Comparison of ENCODE assay signal across 8 cellular contexts in genomic region chr20:28602401-28603217, GRCh38.
A peak's percentile ranks its signal among the peaks of the same experiment; 100 is the strongest.
DNase-seq lines count a peak whose midpoint lies in the region; ATAC-seq, FAIRE-seq and TF ChIP-seq lines count a peak whose summit lies in the region.
"Not testable (repeated sequence)": the region's sequence is repeated elsewhere in the genome, so short reads cannot be mapped to it uniquely, and the experiment has no call there.

No MANE protein-coding gene starts in this region.

- peak overlapping the region; percentile 89 for H3K4me3 ChIP-seq in astrocyte (ENCODE audit: insufficient read depth, low read depth, low read length)
- H3K4me3 ChIP-seq in neuronal stem cell (ENCODE audit: low read length in 2 of 2): peak overlapping the region in 1 of 2 donors; percentile 87

- H3K4me2 ChIP-seq in astrocyte (ENCODE audit: low read length) (peak overlapping the region; percentile 83), neuronal stem cell (ENCODE audit: insufficient read depth, low read length, poor library complexity, severe bottlenecking) (peak overlapping the region; percentile 45)

- H2AFZ ChIP-seq in astrocyte (ENCODE audit: low read depth, low read length): peak overlapping the region; percentile 87
- not testable (repeated sequence) for H2AFZ ChIP-seq in neuronal stem cell (ENCODE audit: low read length)

- H2AK5ac ChIP-seq in neuronal stem cell (ENCODE audit: low read depth, low read length): not testable (repeated sequence)

- not testable (repeated sequence) for H3K9me3 Mint-ChIP-seq in astrocyte (ENCODE audit: unreplicated experiment); glutamatergic neuron (ENCODE audit: unreplicated experiment)

- H3K27ac Mint-ChIP-seq in astrocyte (ENCODE audit: unreplicated experiment): peak overlapping the region; percentile 72
- peak overlapping the region; percentile 80 for H3K27ac Mint-ChIP-seq in glutamatergic neuron (ENCODE audit: unreplicated experiment)

- not testable (repeated sequence) for H2BK12ac ChIP-seq in neuronal stem cell (ENCODE audit: low read length)

- peak; percentile 99 for ATAC-seq in HG03432 (IDR thresholded peaks at IDR 0.05; ENCODE audit: unreplicated experiment)

- not testable (repeated sequence) for H3K27me3 ChIP-seq in astrocyte (ENCODE audit: insufficient read depth, low read length); neuronal stem cell (ENCODE audit: control insufficient read depth in 3 of 3, insufficient read depth in 3 of 3, low read depth in 1 of 3, low read length in 3 of 3)

- FAIRE-seq in astrocyte (lab: Jason Lieb, UNC): not testable (repeated sequence)

- WGBS in neuronal stem cell (ENCODE audit: extremely low coverage in 2 of 2, insufficient read length in 2 of 2, insufficient replicate concordance in 1 of 2), 2 donors: no CpG with 5 or more reads among the region's 71 CpGs

- not testable (repeated sequence) for H3K4me1 ChIP-seq in astrocyte (ENCODE audit: insufficient read depth, low read length); neuronal stem cell (ENCODE audit: control insufficient read depth in 2 of 2, insufficient read depth in 1 of 2, low read depth in 1 of 2, low read length in 2 of 2)

- not testable (repeated sequence) for H2BK120ac ChIP-seq in neuronal stem cell (ENCODE audit: low read depth, low read length)

- H2BK15ac ChIP-seq in neuronal stem cell (ENCODE audit: low read length): not testable (repeated sequence)

- H3K23ac ChIP-seq in neuronal stem cell (ENCODE audit: low read depth, low read length, poor library complexity): not testable (repeated sequence)

- not testable (repeated sequence) for H3K4ac ChIP-seq in neuronal stem cell (ENCODE audit: low read length)

- not testable (repeated sequence) for H3K4me1 Mint-ChIP-seq in astrocyte (ENCODE audit: low read depth, unreplicated experiment); glutamatergic neuron (ENCODE audit: low read depth, unreplicated experiment)

- DNase-seq in Caki2 (ENCODE audit: low read depth) (peak; percentile 95), GM20000 (ENCODE audit: low spot score) (peak; percentile 84), T-helper 9 cell (peak; percentile 43), astrocyte (ENCODE audit: low read depth) (peak; percentile 82), glutamatergic neuron (peak; percentile 85), neuronal stem cell (ENCODE audit: low spot score) (peak; percentile 43)
- DNase-seq in stimulated activated CD8-positive, alpha-beta memory T cell treated with anti-CD3 and anti-CD28 coated beads, Interleukin-7, amount 100 ng/mL, for 1 hour (ENCODE audit: low read depth in 2 of 2): peak; percentile 54 to 66

- H3K9me3 ChIP-seq in astrocyte (ENCODE audit: insufficient read depth, low read depth, low read length); neuronal stem cell (replicated peaks in 1 of 2; ENCODE audit: control insufficient read depth in 2 of 2, insufficient read depth in 1 of 2, low read depth in 1 of 2, low read length in 2 of 2): not testable (repeated sequence)

- not testable (repeated sequence) for H4K91ac ChIP-seq in neuronal stem cell (ENCODE audit: low read depth, low read length, poor library complexity)

- H3K18ac ChIP-seq in neuronal stem cell (ENCODE audit: low read length): peak overlapping the region; percentile 80

- TF ChIP-seq CTCF in GM20000 (IDR thresholded peaks at IDR 0.05; ENCODE audit: extremely low read depth, missing control alignments) (peak; percentile 60), astrocyte (IDR thresholded peaks at IDR 0.05; ENCODE audit: insufficient read depth, low read depth, low read length) (peak; percentile 42), glutamatergic neuron (IDR thresholded peaks at IDR 0.05; ENCODE audit: partially characterized antibody, unreplicated experiment) (peak; percentile 16)

- H3K36me3 Mint-ChIP-seq in astrocyte (ENCODE audit: low read depth, unreplicated experiment); glutamatergic neuron (ENCODE audit: unreplicated experiment): not testable (repeated sequence)

- H3K14ac ChIP-seq in neuronal stem cell (ENCODE audit: low read length): peak overlapping the region; percentile 38

- not testable (repeated sequence) for H4K20me1 ChIP-seq in astrocyte (ENCODE audit: insufficient read depth, low read length)

- not testable (repeated sequence) for H3K36me3 ChIP-seq in astrocyte (ENCODE audit: insufficient read depth, low read length); neuronal stem cell (replicated peaks in 1 of 2; ENCODE audit: control insufficient read depth in 2 of 2, insufficient read depth in 2 of 2, low read length in 2 of 2)

- peaks cover 21% of the 10 kb centered on the region for H3K79me2 ChIP-seq in astrocyte (ENCODE audit: insufficient read depth, low read length)

- H3K9ac ChIP-seq in astrocyte (ENCODE audit: low read length): peak overlapping the region; percentile 89
- H3K9ac ChIP-seq in neuronal stem cell (ENCODE audit: low read depth, low read length, poor library complexity): peak overlapping the region; percentile 21

- not testable (repeated sequence) for H2BK5ac ChIP-seq in neuronal stem cell (ENCODE audit: low read length)

- H3K27ac ChIP-seq in astrocyte (ENCODE audit: low read depth, low read length): peak overlapping the region; percentile 86
- H3K27ac ChIP-seq in neuronal stem cell (replicated peaks; ENCODE audit: low read length): not testable (repeated sequence)

- not testable (repeated sequence) for H3K79me1 ChIP-seq in neuronal stem cell (ENCODE audit: low read depth, low read length)

- not testable (repeated sequence) for H3K27me3 Mint-ChIP-seq in astrocyte (ENCODE audit: low read depth, unreplicated experiment)
- H3K27me3 Mint-ChIP-seq in glutamatergic neuron (ENCODE audit: unreplicated experiment): peaks cover 11% of the 10 kb centered on the region

- H3K4me3 Mint-ChIP-seq in astrocyte (ENCODE audit: unreplicated experiment): peak overlapping the region; percentile 95
- H3K4me3 Mint-ChIP-seq in glutamatergic neuron (ENCODE audit: unreplicated experiment): peak overlapping the region; percentile 98

- H4K8ac ChIP-seq in neuronal stem cell (ENCODE audit: low read depth, low read length): not testable (repeated sequence)

- in situ Hi-C loops in Caki2 (cut with HindIII; ENCODE audit: low pct_unique_long_range_greater_than_20kb, low sequenced_read_pairs): not testable (repeated sequence)

Comparison
In these comparisons a context has a peak if more than half of its experiments do, and no peak if none do; other contexts are left out.
1. DNase-seq: peak in every context shown above with its lines; median percentile 95 in Caki2; 85 in glutamatergic neuron; 84 in GM20000; 82 in astrocyte; 60 in stimulated activated CD8-positive, alpha-beta memory T cell treated with anti-CD3 and anti-CD28 coated beads, Interleukin-7, amount 100 ng/mL, for 1 hour; 43 in T-helper 9 cell; 43 in neuronal stem cell.